In the genomic region with DNA sequence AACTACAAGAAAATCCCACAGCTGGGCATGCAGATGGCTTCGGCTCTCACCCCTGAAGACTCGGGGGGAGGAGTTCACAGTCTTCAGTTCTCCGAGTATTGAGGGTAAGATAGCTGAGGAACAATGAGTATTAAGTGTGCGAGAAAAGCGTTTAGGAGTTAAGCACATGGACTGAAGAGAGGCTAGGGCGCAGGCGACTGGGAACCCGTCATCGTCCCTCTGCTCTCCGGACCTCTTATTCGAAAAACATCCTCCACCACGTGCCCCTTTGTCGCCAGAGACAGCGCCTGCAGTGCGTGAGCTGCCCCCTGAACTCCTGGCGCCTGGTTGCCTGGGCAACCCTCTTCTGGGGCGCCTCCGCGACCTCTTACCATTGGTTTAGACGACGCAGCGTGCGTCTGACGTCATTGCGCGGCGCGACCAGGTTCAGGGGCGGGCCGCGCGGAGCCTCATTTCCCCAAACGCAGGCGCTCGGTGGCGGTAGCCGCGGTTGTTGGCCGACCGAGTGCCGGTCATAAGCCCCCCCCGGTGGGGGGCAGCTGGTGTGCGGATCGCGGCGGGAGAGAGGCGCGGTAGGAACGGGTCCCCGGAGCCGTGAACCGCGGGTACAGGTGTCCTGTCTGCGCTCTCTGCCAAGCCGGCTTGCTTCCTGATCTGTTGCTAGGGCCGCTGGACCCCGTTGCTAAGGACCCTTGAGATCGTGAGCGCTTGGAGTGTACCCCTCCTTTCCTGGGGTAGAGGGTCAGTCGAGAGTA, we compare ENCODE assay signal across 8 cellular contexts.
A peak's percentile ranks its signal among the peaks of the same experiment; 100 is the strongest.
DNase-seq lines count a peak whose midpoint lies in the region; ATAC-seq and TF ChIP-seq lines count a peak whose summit lies in the region.

TSS of gene PACRGL (plus strand) at position 452 of the 755 bp plus-strand sequence. CDS start 4,024 bp downstream, outside the sequence.

- peaks cover 36% of the 10 kb centered on the region for H3K4me1 Mint-ChIP-seq in central memory CD8-positive, alpha-beta T cell

- DNase-seq in AG09309 (ENCODE audit: low read depth) (peak; percentile 55), NCI-H446 (lab: John Stamatoyannopoulos, UW) (peak; percentile 75 to 87), iris pigment epithelial cell (ENCODE audit: low read depth) (peak; percentile 95)
- DNase-seq in activated CD4-positive, CD25-positive, alpha-beta regulatory T cell treated with anti-CD3 and anti-CD28 coated beads, Interleukin-2, amount 50 U/mL, for 16 hours (ENCODE audit: low read depth, low spot score), result peak; percentile 83
- peak; percentile 86 to 89 for DNase-seq in central memory CD8-positive, alpha-beta T cell (ENCODE audit: low spot score in 2 of 2)
- DNase-seq in stimulated activated CD4-positive, alpha-beta T cell treated with anti-CD3 and anti-CD28 coated beads, Interleukin-12 subunit alpha, Interleukin-12 subunit beta, amount 100 ng/mL, for 24 hours (ENCODE audit: low read depth in 2 of 2), result peak; percentile 85 to 88

- H3K4me3 ChIP-seq in AG09309 (ENCODE audit: control insufficient read depth, low read depth, low read length), result peak within 1 kb of the TSS; percentile 90

- H3K36me3 Mint-ChIP-seq in central memory CD8-positive, alpha-beta T cell (ENCODE audit: insufficient read depth), result peaks cover 28% of the 10 kb centered on the region

- no peak for TF ChIP-seq CTCF in AG09309 (IDR thresholded peaks at IDR 0.05; ENCODE audit: control insufficient read depth, insufficient read depth, low read depth, low read length, missing control alignments)

- H3K27ac Mint-ChIP-seq in central memory CD8-positive, alpha-beta T cell (ENCODE audit: low read depth), result peak within 1 kb of the TSS; percentile 93

- H3K27me3 Mint-ChIP-seq in central memory CD8-positive, alpha-beta T cell, result no peaks in the 10 kb centered on the region

- H3K9me3 Mint-ChIP-seq in central memory CD8-positive, alpha-beta T cell, result no peaks in the 10 kb centered on the region

- peak; percentile 100 for ATAC-seq in GM19025 (IDR thresholded peaks at IDR 0.05; ENCODE audit: low read depth, unreplicated experiment)
- peak; percentile 99 for ATAC-seq in HG03342 (IDR thresholded peaks at IDR 0.05; ENCODE audit: unreplicated experiment)
- peak; percentile 98 for ATAC-seq in central memory CD8-positive, alpha-beta T cell (replicated peaks; ENCODE audit: extremely low read depth, poor library complexity, severe bottlenecking)

- peak within 1 kb of the TSS; percentile 88 for H3K4me3 Mint-ChIP-seq in central memory CD8-positive, alpha-beta T cell

Comparison
In these comparisons a context has a peak if more than half of its experiments do, and no peak if none do; other contexts are left out.
1. Peak in every context shown above with its lines: DNase-seq, ATAC-seq and H3K4me3 ChIP-seq.